Comparison of ENCODE assay signal across 17 cellular contexts in genomic region chr20:13718161-13718560, GRCh38.
DNase-seq lines count a peak whose midpoint lies in the region; ATAC-seq, FAIRE-seq and TF ChIP-seq lines count a peak whose summit lies in the region.
"Had no signal": no experiment of that assay in that cellular context is flagged by ENCODE, and none has a peak within 500 bp of the region (broad histone marks: within the 10 kb centered on the region; RNA-seq: fewer than 3 reads in every experiment).

No MANE protein-coding gene starts in this region.

- H3K27me3 ChIP-seq in SJCRH30 = no peaks in the 10 kb centered on the region
- no peaks in the 10 kb centered on the region for H3K27me3 ChIP-seq in Karpas-422 (ENCODE audit: low read length)
- H3K27me3 ChIP-seq: adrenal gland, BLaER1, MG63 had no signal

- FAIRE-seq in HTR-8/SVneo (lab: Jason Lieb, UNC) = no peak

- DNase-seq in SJCRH30 = peak in 1 of 2 experiments; percentile 28
- no peak for DNase-seq in coronary artery (ENCODE audit: low spot score)
- no peak for DNase-seq in middle frontal gyrus (ENCODE audit: extremely low spot score, low spot score)
- DNase-seq in Karpas-422 = no peak
- DNase-seq in HTR-8/SVneo (ENCODE audit: insufficient read length, low spot score) = no peak
- DNase-seq: activated CD4-positive, alpha-beta T cell treated with anti-CD3 and anti-CD28 coated beads for 36 hours; activated T-cell treated with anti-CD3 and anti-CD28 coated beads, Interleukin-2, amount 50 U/mL, for 72 hours; adrenal gland; cortex of kidney; EL; MG63; NCI-H2171 had no signal

- H3K36me3 ChIP-seq in SJCRH30 (peaks cover 59% of the 10 kb centered on the region), Karpas-422 (ENCODE audit: insufficient read depth, low read length) (peaks cover 42% of the 10 kb centered on the region; the same call in 1 of the 2 replicates)

- no peak overlapping the region for H3K4me2 ChIP-seq in Karpas-422 (ENCODE audit: low read depth, low read length, poor library complexity, severe bottlenecking)
- H3K4me2 ChIP-seq: BLaER1 had no signal

- H4K20me1 ChIP-seq in Karpas-422 (ENCODE audit: insufficient read depth, low read depth, low read length) = no peaks in the 10 kb centered on the region

- H3K4me1 ChIP-seq in SJCRH30 = peaks cover 23% of the 10 kb centered on the region
- H3K4me1 ChIP-seq in Karpas-422 (ENCODE audit: low read length) = no peaks in the 10 kb centered on the region
- H3K4me1 ChIP-seq: BLaER1 had no signal

- H3K27ac ChIP-seq in SJCRH30 (peak overlapping the region; percentile 44), coronary artery (no peak overlapping the region), Karpas-422 (ENCODE audit: low read length) (no peak overlapping the region)
- H3K27ac ChIP-seq: adrenal gland, BLaER1 had no signal

- H2AFZ ChIP-seq in Karpas-422 (ENCODE audit: low read length) = no peak overlapping the region

- H3K9me3 ChIP-seq in SJCRH30 (replicated peaks) (no peaks in the 10 kb centered on the region), Karpas-422 (ENCODE audit: low read length) (no peaks in the 10 kb centered on the region)
- H3K9me3 ChIP-seq: BLaER1, MG63 had no signal

- H3K79me2 ChIP-seq in Karpas-422 (ENCODE audit: low read length) = peaks cover 21% of the 10 kb centered on the region

- no peak overlapping the region for H3K9ac ChIP-seq in Karpas-422 (ENCODE audit: low read length)
- H3K9ac ChIP-seq: BLaER1 had no signal

- TF ChIP-seq CTCF in coronary artery (IDR thresholded peaks at IDR 0.05) = no peak

- no peaks in the 10 kb centered on the region for H3K9me2 ChIP-seq in Karpas-422 (replicated peaks; ENCODE audit: insufficient read depth, low read length)

- peak; percentile 53 for ATAC-seq in GM18868 (IDR thresholded peaks at IDR 0.05; ENCODE audit: unreplicated experiment)
- ATAC-seq in GM21576 (IDR thresholded peaks at IDR 0.05; ENCODE audit: unreplicated experiment) = peak; percentile 35
- ATAC-seq in HG03045 (IDR thresholded peaks at IDR 0.05; ENCODE audit: unreplicated experiment) = peak; percentile 28
- ATAC-seq: sciatic nerve had no signal

- H3K4me3 ChIP-seq in SJCRH30 (no peak overlapping the region), coronary artery (no peak overlapping the region), Karpas-422 (ENCODE audit: low read length) (no peak overlapping the region)
- H3K4me3 ChIP-seq: adrenal gland, BLaER1, MG63 had no signal
